Comparison of ENCODE assay signal across 8 cellular contexts in the genomic region with DNA sequence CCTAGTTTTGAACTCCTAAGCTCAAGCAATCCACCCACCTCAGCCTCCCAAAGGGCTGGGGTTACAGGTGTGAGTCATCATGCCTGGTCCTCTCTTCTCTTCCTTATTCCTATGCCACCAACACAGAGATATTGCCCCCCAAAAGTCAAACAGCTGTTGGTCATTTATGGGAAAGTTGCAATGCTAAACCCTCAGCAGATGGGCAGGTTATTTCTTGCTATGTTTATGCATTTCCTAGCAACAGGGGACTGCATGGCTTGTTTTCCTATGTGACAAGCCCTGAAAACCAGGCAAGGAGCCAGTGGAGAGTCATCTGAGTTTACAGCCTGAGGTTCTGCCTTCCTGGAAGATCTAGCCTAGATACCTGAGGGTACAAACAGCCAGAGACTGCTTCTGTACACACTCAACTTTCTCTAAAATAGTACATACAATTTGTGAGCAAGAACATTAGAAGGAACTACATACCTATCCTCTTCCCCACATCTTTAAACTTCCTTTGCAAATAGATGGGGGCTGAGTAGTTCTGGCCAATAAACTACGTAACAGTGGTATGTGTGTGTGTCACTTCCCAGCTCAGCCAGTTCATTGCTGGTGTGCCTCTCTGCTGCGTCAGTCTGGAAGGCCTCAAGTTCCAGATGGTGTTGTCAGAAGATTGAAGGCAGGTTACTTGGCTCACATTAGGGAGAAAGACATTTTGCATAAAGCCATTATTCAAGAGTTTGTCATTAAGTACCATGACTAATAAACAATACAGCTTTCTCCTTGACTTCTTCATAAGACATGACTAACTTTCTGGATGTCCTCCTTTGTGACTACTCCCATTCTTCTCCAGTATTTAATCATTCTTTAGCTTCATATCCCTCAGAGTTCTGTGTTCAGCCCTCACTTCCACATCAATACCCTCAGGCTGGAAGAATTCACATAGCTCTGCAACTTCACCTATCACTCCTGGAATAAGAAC.
DNase-seq lines count a peak whose midpoint lies in the region; ATAC-seq and TF ChIP-seq lines count a peak whose summit lies in the region.

No MANE protein-coding gene starts in this region.

- intact Hi-C loops in Caco-2 (cut with micrococcal nuclease; ENCODE audit: unreplicated experiment) (no loop called here), testis (cut with DNase I; ENCODE audit: low total_unique reads) (no loop called here)

- CTCF ChIA-PET in Caco-2 (lab: Charles Lee), result interaction anchor here (1.0 to 1.5 kb wide), 3 partner anchors 34 to 132 kb away, joined by 3 read pairs; no protein-coding TSS in a partner anchor

- no peak for TF ChIP-seq POLR2A in testis (IDR thresholded peaks at IDR 0.05)

- no TSS peak for BruUV-seq in Caco-2 (replicated peaks; lab: Mats Ljungman, UMichigan)

- H3K4ac ChIP-seq in mesendoderm (ENCODE audit: low read depth, low read length), result no peak overlapping the region

- H3K36me3 Mint-ChIP-seq in Caco-2 (ENCODE audit: insufficient read depth, unreplicated experiment), result peaks cover 46% of the 10 kb centered on the region

- H3K23ac ChIP-seq in mesendoderm (ENCODE audit: low read length), result no peak overlapping the region

- H3K4me3 Mint-ChIP-seq in Caco-2 (ENCODE audit: unreplicated experiment), result no peak overlapping the region

- H2BK120ac ChIP-seq in mesendoderm (ENCODE audit: low read depth, low read length), result no peak overlapping the region

- H3K27ac ChIP-seq in mesendoderm (ENCODE audit: low read depth, low read length), result no peak overlapping the region
- no peak overlapping the region for H3K27ac ChIP-seq in testis

- no peak overlapping the region for H2BK15ac ChIP-seq in mesendoderm (replicated peaks; ENCODE audit: low read depth)

- WGBS in mesendoderm (ENCODE audit: extremely low coverage, insufficient coverage, low lambda C conversion rate), result no CpG with 5 or more reads among the region's 2 CpGs
- WGBS in testis, 2 donors, result 48 to 78% methylated on average over 2 of the region's 2 CpGs

- no peak for ATAC-seq in GM18873 (IDR thresholded peaks at IDR 0.05; ENCODE audit: low FRiP score, unreplicated experiment)

- H3K27me3 ChIP-seq in Caco-2 (replicated peaks; ENCODE audit: control insufficient read depth, insufficient read depth, low read length), result no peaks in the 10 kb centered on the region
- no peaks in the 10 kb centered on the region for H3K27me3 ChIP-seq in mesendoderm (ENCODE audit: insufficient read depth, low read length, poor library complexity)
- no peaks in the 10 kb centered on the region for H3K27me3 ChIP-seq in testis

- H3K4me1 ChIP-seq in Caco-2 (peaks cover 39% of the 10 kb centered on the region), mesendoderm (ENCODE audit: control insufficient read depth, low read depth, low read length) (no peaks in the 10 kb centered on the region), testis (peaks cover 14% of the 10 kb centered on the region)

- H3K79me1 ChIP-seq in mesendoderm (ENCODE audit: low read length), result no peaks in the 10 kb centered on the region

- H3K18ac ChIP-seq in mesendoderm (ENCODE audit: low read length), result no peak overlapping the region

- no peak overlapping the region for H2AK5ac ChIP-seq in mesendoderm (ENCODE audit: low read length)

- peaks cover 44% of the 10 kb centered on the region for H3K4me1 Mint-ChIP-seq in Caco-2 (ENCODE audit: low read depth, unreplicated experiment)

- no peak overlapping the region for H4K8ac ChIP-seq in mesendoderm (ENCODE audit: low read depth, low read length)

- H3K9ac ChIP-seq in mesendoderm (ENCODE audit: low read length), result no peak overlapping the region

- DNase-seq in Caco-2 (peak; percentile 33 to 49), NCI-H1694 treated with DMSO at 0.1 percent for 48 hours (lab: John Stamatoyannopoulos, UW) (peak; percentile 68), cerebellar cortex (ENCODE audit: low spot score) (peak; percentile 78), mesendoderm (peak; percentile 71), NCI-H128 (lab: John Stamatoyannopoulos, UW; ENCODE audit: unreplicated experiment) (no peak), UCSD-AML1 (lab: John Stamatoyannopoulos, UW; ENCODE audit: unreplicated experiment) (no peak), testis (no peak)

- no peaks in the 10 kb centered on the region for H3K36me3 ChIP-seq in Caco-2 (ENCODE audit: control insufficient read depth, insufficient read depth, low read length)
- H3K36me3 ChIP-seq in mesendoderm (ENCODE audit: control insufficient read depth, insufficient read depth, low read length), result no peaks in the 10 kb centered on the region
- H3K36me3 ChIP-seq in testis (ENCODE audit: low read depth, missing control alignments), result no peaks in the 10 kb centered on the region

- H2BK5ac ChIP-seq in mesendoderm (ENCODE audit: low read length), result no peak overlapping the region

- H3K4me3 ChIP-seq in Caco-2 (ENCODE audit: low read depth, low read length), result no peak overlapping the region
- H3K4me3 ChIP-seq in mesendoderm (ENCODE audit: low read length), result no peak overlapping the region
- no peak overlapping the region for H3K4me3 ChIP-seq in testis

- TF ChIP-seq CTCF in Caco-2 (IDR thresholded peaks at IDR 0.05; ENCODE audit: insufficient read depth in 1 of 2, low read depth in 1 of 2, low read length in 1 of 2, severe bottlenecking in 1 of 2, unreplicated experiment in 1 of 2) (no peak), testis (IDR thresholded peaks at IDR 0.05) (no peak)

- no peak overlapping the region for H3K56ac ChIP-seq in mesendoderm (ENCODE audit: low read length)

- no peaks in the 10 kb centered on the region for H3K79me2 ChIP-seq in mesendoderm (ENCODE audit: control insufficient read depth, insufficient read depth, low read length)

- no peaks in the 10 kb centered on the region for H3K9me3 ChIP-seq in Caco-2
- no peaks in the 10 kb centered on the region for H3K9me3 ChIP-seq in testis

- no peak overlapping the region for H4K5ac ChIP-seq in mesendoderm (ENCODE audit: low read length)

- POLR2A ChIA-PET in Caco-2 (lab: Charles Lee), result interaction anchor here (1.2 kb wide), 1 partner anchor 10 kb away, joined by 3 read pairs; no protein-coding TSS in a partner anchor

- H3K9me3 Mint-ChIP-seq in Caco-2 (ENCODE audit: unreplicated experiment), result no peaks in the 10 kb centered on the region

- H3K27ac Mint-ChIP-seq in Caco-2 (ENCODE audit: unreplicated experiment), result peak overlapping the region; percentile 36

- no peak overlapping the region for H3K4me2 ChIP-seq in mesendoderm (ENCODE audit: low read length)

- no peaks in the 10 kb centered on the region for H3K27me3 Mint-ChIP-seq in Caco-2 (ENCODE audit: insufficient read depth, unreplicated experiment)

Comparison
In these comparisons a context has a peak if more than half of its experiments do, and no peak if none do; other contexts are left out.
1. DNase-seq: peak in Caco-2 (2 of 2), NCI-H1694 treated with DMSO at 0.1 percent for 48 hours (single experiment), cerebellar cortex (single experiment) and mesendoderm (single experiment); none in NCI-H128 (single experiment), UCSD-AML1 (single experiment) and testis (single experiment).